In the genomic region with DNA sequence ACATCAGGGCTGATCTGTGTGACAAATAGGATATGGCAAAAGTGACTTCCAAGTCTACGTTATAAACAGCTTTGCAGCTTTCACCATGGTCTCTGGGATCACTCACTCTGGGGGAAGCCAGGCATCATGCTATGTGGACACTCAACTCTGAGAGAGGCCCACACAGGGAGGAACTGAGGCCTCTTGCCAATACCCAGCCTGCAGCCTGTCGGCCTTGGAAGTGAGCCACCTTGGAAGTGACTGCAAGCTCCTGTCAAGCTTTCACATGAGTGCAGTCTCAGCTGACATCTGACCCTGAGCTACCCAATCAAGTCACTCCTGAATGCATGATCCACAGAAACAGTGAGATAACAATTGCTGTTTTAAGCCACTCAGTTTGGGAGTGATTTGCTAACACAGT, we compare ENCODE assay signal across 11 cellular contexts. TPM values are rescaled to one million over a fixed set of nuclear protein-coding genes. Genes with fewer than 3 reads are reported as not detected.
DNase-seq lines count a peak whose midpoint lies in the region; ATAC-seq and TF ChIP-seq lines count a peak whose summit lies in the region.
"Had no signal": no experiment of that assay in that cellular context is flagged by ENCODE, and none has a peak within 500 bp of the region (broad histone marks: within the 10 kb centered on the region; RNA-seq: fewer than 3 reads in every experiment).

No MANE protein-coding gene starts in this region.

- no peaks in the 10 kb centered on the region for H3K23me2 ChIP-seq in H9 (ENCODE audit: insufficient read length, low read depth, low read length, poor library complexity, severe bottlenecking)

- H3K9ac ChIP-seq in H9 (ENCODE audit: extremely low read depth, insufficient read length, low read length): no peak overlapping the region
- no peak overlapping the region for H3K9ac ChIP-seq in endodermal cell (ENCODE audit: extremely low read depth, low read length, poor library complexity, severe bottlenecking)

- no peak overlapping the region for H2BK15ac ChIP-seq in H9 (ENCODE audit: low read depth, low read length)

- H3K4me3 ChIP-seq in endodermal cell (ENCODE audit: low read length) (no peak overlapping the region), stomach (no peak overlapping the region)

- peaks cover 17 to 18% of the 10 kb centered on the region in 2 experiments for H3K4me1 Mint-ChIP-seq in H9
- peaks cover 7% of the 10 kb centered on the region for H3K4me1 Mint-ChIP-seq in endodermal cell
- peaks cover 7% of the 10 kb centered on the region for H3K4me1 Mint-ChIP-seq in osteocyte (ENCODE audit: unreplicated experiment)
- H3K4me1 Mint-ChIP-seq in activated CD4-positive, alpha-beta memory T cell treated with anti-CD3 and anti-CD28 coated beads, Interleukin-2, amount 10 ng/mL, durations not matched to agents 7 days and 5 days: no peaks in the 10 kb centered on the region

- no peak for TF ChIP-seq EP300 in stomach (IDR thresholded peaks at IDR 0.05)

- intact Hi-C loops in stomach (cut with DNase I; ENCODE audit: low total_unique reads): no loop called here

- no peak overlapping the region for H4K5ac ChIP-seq in H9 (ENCODE audit: insufficient read length, low read depth, low read length)

- peaks cover 61% of the 10 kb centered on the region for H3K36me3 ChIP-seq in endodermal cell (ENCODE audit: control insufficient read depth, insufficient read depth, low read length)
- peaks cover 0 to 55% (median 45%) of the 10 kb centered on the region in 4 donors for H3K36me3 ChIP-seq in stomach

- H3K4me1 ChIP-seq in H9 (ENCODE audit: insufficient read depth, low read length) (peaks cover 6% of the 10 kb centered on the region; the same call in 1 of the 2 replicates), endodermal cell (ENCODE audit: control insufficient read depth, insufficient read depth, low read length) (no peaks in the 10 kb centered on the region), stomach (peaks cover 0 to 34% (median 18%) of the 10 kb centered on the region in 4 donors)

- H4K91ac ChIP-seq in H9 (ENCODE audit: insufficient read length, low read depth, low read length): no peak overlapping the region

- H3K14ac ChIP-seq in H9 (ENCODE audit: insufficient read depth, low read length): no peak overlapping the region

- H3K27me3 ChIP-seq in H9 (ENCODE audit: insufficient read depth, low read length): no peaks in the 10 kb centered on the region
- H3K27me3 ChIP-seq in endodermal cell (ENCODE audit: control insufficient read depth, insufficient read depth, low read length, poor library complexity, severe bottlenecking): no peaks in the 10 kb centered on the region
- no peaks in the 10 kb centered on the region for H3K27me3 ChIP-seq in stomach

- H3K79me2 ChIP-seq in H9 (ENCODE audit: insufficient read depth, low read length): no peaks in the 10 kb centered on the region

- no peak overlapping the region for H2BK12ac ChIP-seq in H9 (ENCODE audit: insufficient read length, low read depth, low read length)

- H2BK5ac ChIP-seq in H9 (ENCODE audit: insufficient read length, low read length): no peak overlapping the region

- no peak overlapping the region for H3K18ac ChIP-seq in H9 (ENCODE audit: insufficient read length, low read depth, low read length)

- no CpG with 5 or more reads among the region's 2 CpGs for WGBS in H9 (ENCODE audit: extremely low coverage, insufficient read length, low lambda C conversion rate)
- WGBS in endodermal cell (ENCODE audit: insufficient coverage in 1 of 2, insufficient read length in 1 of 2), 2 experiments: 93 to 94% methylated on average over 2 of the region's 2 CpGs
- WGBS in stomach, 5 donors: 25 to 38% (median 37%) methylated on average over 2 of the region's 2 CpGs

- no peak overlapping the region for H3K4ac ChIP-seq in H9 (ENCODE audit: low read depth, low read length)

- no peak overlapping the region for H3K56ac ChIP-seq in H9 (ENCODE audit: insufficient read length, low read depth, low read length)

- ATAC-seq in HG03108 (IDR thresholded peaks at IDR 0.05; ENCODE audit: unreplicated experiment): no peak
- ATAC-seq: stimulated activated memory B cell treated with anti-CD40 and anti-IgM and Interleukin-4, amounts not matched to agents 10 μg/mL and 1 μg/mL and 100 μg/mL, for 72 hours had no signal

- H2BK120ac ChIP-seq in H9 (ENCODE audit: low read depth, low read length, poor library complexity, severe bottlenecking): no peak overlapping the region

- TF ChIP-seq CTCF in H9 (conservative IDR thresholded peaks at IDR 0.05) (no peak), endodermal cell (conservative IDR thresholded peaks at IDR 0.05) (no peak), stomach (IDR thresholded peaks at IDR 0.05) (no peak), osteocyte (IDR thresholded peaks at IDR 0.05) (no peak)

- POLR2A ChIA-PET in activated CD4-positive, alpha-beta memory T cell treated with anti-CD3 and anti-CD28 coated beads, Interleukin-2, amount 10 ng/mL, durations not matched to agents 7 days and 5 days (lab: Charles Lee): no interaction called here

- H4K20me1 ChIP-seq in H9 (ENCODE audit: control insufficient read depth, insufficient read depth, insufficient read length): no peaks in the 10 kb centered on the region

- no peaks in the 10 kb centered on the region for H3K79me1 ChIP-seq in H9 (ENCODE audit: insufficient read depth, low read depth, low read length, poor library complexity, severe bottlenecking)

- no peak for DNase-seq in H9
- DNase-seq in endodermal cell: no peak
- peak; percentile 39 for DNase-seq in left kidney (ENCODE audit: low read depth, low spot score)
- DNase-seq in stomach: peak; percentile 68
- DNase-seq in osteocyte (ENCODE audit: extremely low spot score, unreplicated experiment): no peak
- no peak for DNase-seq in activated CD4-positive, alpha-beta memory T cell treated with anti-CD3 and anti-CD28 coated beads, Interleukin-2, amount 10 ng/mL, durations not matched to agents 7 days and 5 days
- no peak for DNase-seq in NCI-H1694 treated with DMSO at 0.1 percent for 48 hours (lab: John Stamatoyannopoulos, UW)
- DNase-seq: activated effector memory CD4-positive, alpha-beta T cell treated with anti-CD3 and anti-CD28 coated beads, Interleukin-2, amount 50 U/mL, for 16 hours; CD4-positive, CD25-positive, alpha-beta regulatory T cell had no signal

- no peak overlapping the region for H3K23ac ChIP-seq in H9 (ENCODE audit: insufficient read length, low read depth, low read length)

- H3K27ac Mint-ChIP-seq in H9: peak overlapping the region in 2 of 3 experiments; percentile 49 to 61; a peak in 2 of 7 replicates
- peak overlapping the region; percentile 66 for H3K27ac Mint-ChIP-seq in endodermal cell
- H3K27ac Mint-ChIP-seq in osteocyte (ENCODE audit: unreplicated experiment): no peak overlapping the region
- H3K27ac Mint-ChIP-seq in activated CD4-positive, alpha-beta memory T cell treated with anti-CD3 and anti-CD28 coated beads, Interleukin-2, amount 10 ng/mL, durations not matched to agents 7 days and 5 days: no peak overlapping the region
- H3K27ac Mint-ChIP-seq: CD4-positive, CD25-positive, alpha-beta regulatory T cell; stimulated activated memory B cell treated with anti-CD40 and anti-IgM and Interleukin-4, amounts not matched to agents 10 μg/mL and 1 μg/mL and 100 μg/mL, for 72 hours had no signal

- no peak overlapping the region for H3K4me2 ChIP-seq in H9 (ENCODE audit: insufficient read depth, insufficient read length, low read length)

- H3K9me3 ChIP-seq in H9 (ENCODE audit: control insufficient read depth, low read depth, low read length) (no peaks in the 10 kb centered on the region), endodermal cell (ENCODE audit: control insufficient read depth, low read length) (no peaks in the 10 kb centered on the region), stomach (no peaks in the 10 kb centered on the region)

- no peak overlapping the region for H2AFZ ChIP-seq in H9 (ENCODE audit: low read length)

- no peak overlapping the region for H2BK20ac ChIP-seq in H9 (ENCODE audit: low read depth, low read length, poor library complexity, severe bottlenecking)

- no peak overlapping the region for H4K8ac ChIP-seq in H9 (replicated peaks; ENCODE audit: insufficient read length, low read depth, low read length)

- no peak overlapping the region for H3T11ph ChIP-seq in H9 (ENCODE audit: low read length)

- H3K4me3 Mint-ChIP-seq in H9 (no peak overlapping the region), endodermal cell (no peak overlapping the region), osteocyte (ENCODE audit: unreplicated experiment) (no peak overlapping the region)
- no peak overlapping the region for H3K4me3 Mint-ChIP-seq in activated CD4-positive, alpha-beta memory T cell treated with anti-CD3 and anti-CD28 coated beads, Interleukin-2, amount 10 ng/mL, durations not matched to agents 7 days and 5 days
- H3K4me3 Mint-ChIP-seq: CD4-positive, CD25-positive, alpha-beta regulatory T cell; stimulated activated memory B cell treated with anti-CD40 and anti-IgM and Interleukin-4, amounts not matched to agents 10 μg/mL and 1 μg/mL and 100 μg/mL, for 72 hours had no signal

- H3K9me3 Mint-ChIP-seq in H9 (no peaks in the 10 kb centered on the region), endodermal cell (no peaks in the 10 kb centered on the region), osteocyte (ENCODE audit: unreplicated experiment) (peaks cover 4% of the 10 kb centered on the region)
- no peaks in the 10 kb centered on the region for H3K9me3 Mint-ChIP-seq in activated CD4-positive, alpha-beta memory T cell treated with anti-CD3 and anti-CD28 coated beads, Interleukin-2, amount 10 ng/mL, durations not matched to agents 7 days and 5 days
- H3K9me3 Mint-ChIP-seq: CD4-positive, CD25-positive, alpha-beta regulatory T cell; stimulated activated memory B cell treated with anti-CD40 and anti-IgM and Interleukin-4, amounts not matched to agents 10 μg/mL and 1 μg/mL and 100 μg/mL, for 72 hours had no signal

- no peak overlapping the region for H3K27ac ChIP-seq in H9 (ENCODE audit: insufficient read length, low read depth, low read length)
- no peak overlapping the region for H3K27ac ChIP-seq in endodermal cell (ENCODE audit: low read depth, low read length)
- peak overlapping the region in 2 of 5 donors; percentile 28 to 57 for H3K27ac ChIP-seq in stomach

- H2AK5ac ChIP-seq in H9 (ENCODE audit: insufficient read length, low read length): no peak overlapping the region

- H3K36me3 Mint-ChIP-seq in H9 (ENCODE audit: insufficient read depth in 1 of 3, low read depth in 3 of 3) (peaks cover 31 to 68% (median 64%) of the 10 kb centered on the region in 3 experiments; a peak in 6 of 7 replicates), endodermal cell (ENCODE audit: low read depth) (peaks cover 58% of the 10 kb centered on the region), osteocyte (ENCODE audit: unreplicated experiment) (peaks cover 32% of the 10 kb centered on the region)
- H3K36me3 Mint-ChIP-seq in activated CD4-positive, alpha-beta memory T cell treated with anti-CD3 and anti-CD28 coated beads, Interleukin-2, amount 10 ng/mL, durations not matched to agents 7 days and 5 days (ENCODE audit: low read depth): peaks cover 10% of the 10 kb centered on the region

- CTCF ChIA-PET in activated CD4-positive, alpha-beta memory T cell treated with anti-CD3 and anti-CD28 coated beads, Interleukin-2, amount 10 ng/mL, durations not matched to agents 7 days and 5 days (lab: Charles Lee): interaction anchor here (0.7 to 5.9 kb wide), 8 partner anchors 11 to 212 kb away, joined by 3 to 28 read pairs (median 4); no protein-coding TSS in a partner anchor

- no peak for TF ChIP-seq POLR2A in stomach (IDR thresholded peaks at IDR 0.05)

- no peaks in the 10 kb centered on the region for H3K27me3 Mint-ChIP-seq in H9 (ENCODE audit: low read depth)
- H3K27me3 Mint-ChIP-seq in endodermal cell (ENCODE audit: insufficient read depth): no peaks in the 10 kb centered on the region
- no peaks in the 10 kb centered on the region for H3K27me3 Mint-ChIP-seq in osteocyte (ENCODE audit: unreplicated experiment)
- H3K27me3 Mint-ChIP-seq in activated CD4-positive, alpha-beta memory T cell treated with anti-CD3 and anti-CD28 coated beads, Interleukin-2, amount 10 ng/mL, durations not matched to agents 7 days and 5 days: no peaks in the 10 kb centered on the region
- H3K27me3 Mint-ChIP-seq: CD4-positive, CD25-positive, alpha-beta regulatory T cell; stimulated activated memory B cell treated with anti-CD40 and anti-IgM and Interleukin-4, amounts not matched to agents 10 μg/mL and 1 μg/mL and 100 μg/mL, for 72 hours had no signal

RNA-seq across cellular contexts. Expression of gene MMRN2, which starts 56.5 kb away (rescaled TPM):
- total RNA-seq in H9 (2021): 1.0 and 1.4 TPM in 2 replicates
- 1 to 10 TPM in 1 of 2 donors, under 1 TPM in 1; 1.00 to 1.3 TPM for total RNA-seq in endodermal cell
- 0.75 TPM for polyA plus RNA-seq in endodermal cell (2013, experiment 1 of 2)
- 0.58 TPM for polyA plus RNA-seq in endodermal cell (2013, experiment 2 of 2)
- total RNA-seq in stomach: 10 to 100 TPM in 3 of 5 donors, 1 to 10 TPM in 2; 1.8 to 40.0 (median 12.9) TPM
- 1 to 10 TPM in 2 of 3 donors, under 1 TPM in 1; 1.00 to 5.0 (median 3.1) TPM for polyA plus RNA-seq in stomach
- 0.57 TPM in 1 of 2 replicates, not detected in the other for total RNA-seq in osteocyte
- not detected for total RNA-seq in activated CD4-positive, alpha-beta memory T cell treated with anti-CD3 and anti-CD28 coated beads, Interleukin-2, amount 10 ng/mL, durations not matched to agents 7 days and 5 days

RNA-seq across cellular contexts. Expression of gene SNCG, which starts 57.4 kb away (rescaled TPM):
- total RNA-seq in H9 (2021): 4.9 and 5.5 TPM in 2 replicates
- total RNA-seq in endodermal cell: 1 to 10 TPM in 1 of 2 donors, under 1 TPM in 1; 0.60 to 2.7 TPM
- 14.7 TPM for polyA plus RNA-seq in endodermal cell (2013, experiment 1 of 2)
- polyA plus RNA-seq in endodermal cell (2013, experiment 2 of 2): 11.6 TPM
- 1 to 10 TPM in 4 of 5 donors, not detected in 1; 3.8 to 7.6 (median 5.6) TPM for total RNA-seq in stomach
- polyA plus RNA-seq in stomach: 10 to 100 TPM; 10.9 to 59.6 (median 26.4) TPM
- total RNA-seq in osteocyte: 0.73 TPM in 1 of 2 replicates, not detected in the other
- not detected for total RNA-seq in activated CD4-positive, alpha-beta memory T cell treated with anti-CD3 and anti-CD28 coated beads, Interleukin-2, amount 10 ng/mL, durations not matched to agents 7 days and 5 days
- total RNA-seq: CD4-positive, CD25-positive, alpha-beta regulatory T cell had no signal
- polyA plus RNA-seq: CD4-positive, CD25-positive, alpha-beta regulatory T cell had no signal

Comparison
In these comparisons a context has a peak if more than half of its experiments do, and no peak if none do; other contexts are left out.
1. DNase-seq: peak in left kidney (single experiment) and stomach (single experiment); none in H9 (single experiment), endodermal cell (single experiment), osteocyte (single experiment), activated CD4-positive, alpha-beta memory T cell treated with anti-CD3 and anti-CD28 coated beads, Interleukin-2, amount 10 ng/mL, durations not matched to agents 7 days and 5 days (single experiment) and NCI-H1694 treated with DMSO at 0.1 percent for 48 hours (single experiment).
2. H3K27ac Mint-ChIP-seq: peak in H9 (2 of 3) and endodermal cell (single experiment); none in osteocyte (single experiment) and activated CD4-positive, alpha-beta memory T cell treated with anti-CD3 and anti-CD28 coated beads, Interleukin-2, amount 10 ng/mL, durations not matched to agents 7 days and 5 days (single experiment).